18 cellular contexts compared by ENCODE assay signal in genomic region chr3:112424394-112424793, GRCh38.
DNase-seq lines count a peak whose midpoint lies in the region; FAIRE-seq and TF ChIP-seq lines count a peak whose summit lies in the region.
"Had no signal": no experiment of that assay in that cellular context is flagged by ENCODE, and none has a peak within 500 bp of the region (broad histone marks: within the 10 kb centered on the region; RNA-seq: fewer than 3 reads in every experiment).

No MANE protein-coding gene starts in this region.

- no peak overlapping the region for H2AFZ ChIP-seq in MM.1S (ENCODE audit: low read length)

- no peaks in the 10 kb centered on the region for H3K9me2 ChIP-seq in MM.1S (replicated peaks; ENCODE audit: insufficient read depth, low read length)

- H3K36me3 ChIP-seq in MM.1S (replicated peaks; ENCODE audit: insufficient read depth, low read length) (no peaks in the 10 kb centered on the region), iPS-15b (ENCODE audit: control insufficient read depth, insufficient read depth, low read length) (no peaks in the 10 kb centered on the region)
- H3K36me3 ChIP-seq: BE2C had no signal

- CTCF ChIA-PET in GM10248 (lab: Yijun Ruan, JAX) = interaction anchor here (1.2 to 2.2 kb wide), 5 partner anchors 10 to 21 kb away, joined by 4 to 6 read pairs (median 5); no protein-coding TSS in a partner anchor

- H3K9me3 ChIP-seq in MM.1S (replicated peaks; ENCODE audit: insufficient read depth, low read length) = no peaks in the 10 kb centered on the region
- no peaks in the 10 kb centered on the region for H3K9me3 ChIP-seq in iPS-15b (ENCODE audit: control insufficient read depth, insufficient read depth, low read length)
- H3K9me3 ChIP-seq: A549, BE2C had no signal

- peak; percentile 39 for FAIRE-seq in GM19239 (lab: Jason Lieb, UNC)
- FAIRE-seq: A549, H54 had no signal

- H3K4me2 ChIP-seq in MM.1S (ENCODE audit: low read depth, low read length) = peak overlapping the region; percentile 46
- H3K4me2 ChIP-seq: A549, KMS-11 had no signal

- no peaks in the 10 kb centered on the region for H3K79me2 ChIP-seq in MM.1S (ENCODE audit: low read length)

- H4K20me1 ChIP-seq in MM.1S (ENCODE audit: insufficient read depth, low read length) = no peaks in the 10 kb centered on the region

- H3K4me3 ChIP-seq in MM.1S (ENCODE audit: low read length) = peak overlapping the region; percentile 31
- peak overlapping the region; percentile 33 for H3K4me3 ChIP-seq in iPS-15b (ENCODE audit: low read depth, low read length)
- H3K4me3 ChIP-seq in retinal pigment epithelial cell (ENCODE audit: low read length) = no peak overlapping the region
- H3K4me3 ChIP-seq: A549 had no signal

- H3K9ac ChIP-seq in MM.1S (ENCODE audit: low read length) = peak overlapping the region; percentile 67
- no peak overlapping the region for H3K9ac ChIP-seq in iPS-15b (ENCODE audit: low read depth, low read length)
- H3K9ac ChIP-seq: KMS-11 had no signal

- H3F3A ChIP-seq in MM.1S (ENCODE audit: insufficient read depth, low read length) = peaks cover 27% of the 10 kb centered on the region

- peak overlapping the region; percentile 90 for H3K27ac ChIP-seq in MM.1S (ENCODE audit: low read length)
- H3K27ac ChIP-seq: A549, KMS-11 had no signal

- peaks cover 32% of the 10 kb centered on the region for H3K4me1 ChIP-seq in MM.1S (ENCODE audit: low read length)
- peaks cover 11% of the 10 kb centered on the region for H3K4me1 ChIP-seq in iPS-15b (ENCODE audit: control insufficient read depth, insufficient read depth, low read length)
- H3K4me1 ChIP-seq: A549, BE2C had no signal

- H3K27me3 ChIP-seq in MM.1S (replicated peaks; ENCODE audit: insufficient read depth, low read length) (no peaks in the 10 kb centered on the region), iPS-15b (ENCODE audit: control insufficient read depth, insufficient read depth, low read length) (no peaks in the 10 kb centered on the region)
- H3K27me3 ChIP-seq: BE2C had no signal

- DNase-seq in GM19239 (ENCODE audit: insufficient read length, low spot score) = no peak
- DNase-seq in MM.1S = peak; percentile 68
- peak; percentile 60 for DNase-seq in retinal pigment epithelial cell (ENCODE audit: low read depth)
- DNase-seq in NCI-H446 treated with DMSO at 0.1 percent for 48 hours (lab: John Stamatoyannopoulos, UW) = no peak
- no peak for DNase-seq in GM10248 (ENCODE audit: extremely low spot score)
- no peak for DNase-seq in NCI-H526 treated with DMSO at 0.1 percent for 48 hours (lab: John Stamatoyannopoulos, UW)
- DNase-seq in activated naive CD4-positive, alpha-beta T cell (lab: John Stamatoyannopoulos, UW) = no peak
- DNase-seq: BE2C, EL, NCI-H1105 treated with DMSO at 0.1 percent for 48 hours, NCI-H2029 treated with DMSO at 0.1 percent for 48 hours, NCI-H226, NCI-H524, NCI-H82 had no signal

- POLR2A ChIA-PET in GM10248 (lab: Yijun Ruan, JAX) = no interaction called here

- TF ChIP-seq CTCF in MM.1S (IDR thresholded peaks at IDR 0.05; ENCODE audit: low read length) (no peak), retinal pigment epithelial cell (conservative IDR thresholded peaks at IDR 0.05; ENCODE audit: low read depth, low read length) (no peak), GM10248 (IDR thresholded peaks at IDR 0.05; ENCODE audit: control extremely low read depth, extremely low read depth, low read depth, missing control alignments) (no peak)

Comparison
In these comparisons a context has a peak if more than half of its experiments do, and no peak if none do; other contexts are left out.
1. DNase-seq: peak in MM.1S (single experiment) and retinal pigment epithelial cell (single experiment); none in GM19239 (single experiment), NCI-H446 treated with DMSO at 0.1 percent for 48 hours (single experiment), GM10248 (single experiment), NCI-H526 treated with DMSO at 0.1 percent for 48 hours (single experiment) and activated naive CD4-positive, alpha-beta T cell (0 of 4).